24 cellular contexts compared by ENCODE assay signal in genomic region chr6:161683400-161683799, GRCh38.
"Had no signal": no experiment of that assay in that cellular context is flagged by ENCODE, and none has a peak within 500 bp of the region (broad histone marks: within the 10 kb centered on the region; RNA-seq: fewer than 3 reads in every experiment).

No MANE protein-coding gene starts in this region.

- H3K27me3 Mint-ChIP-seq: stimulated activated naive B cell treated with anti-CD40 and anti-IgM and Interleukin-4, amounts not matched to agents 10 μg/mL and 1 μg/mL and 100 μg/mL, for 72 hours; stimulated activated naive CD8-positive, alpha-beta T cell treated with anti-CD3 and anti-CD28 coated beads, Interleukin-15, amount 100 ng/mL, for 72 hours had no signal

- H3K36me3 Mint-ChIP-seq: natural killer cell treated with Interleukin-12 subunit alpha and Interleukin-12 subunit beta and Interleukin-15 and Interleukin-18, amount 100 ng/mL, for 72 hours; stimulated activated naive B cell treated with anti-CD40 and anti-IgM and Interleukin-4, amounts not matched to agents 10 μg/mL and 1 μg/mL and 100 μg/mL, for 72 hours had no signal

- H3K27ac ChIP-seq: foreskin keratinocyte, hepatocyte, right atrium auricular region, sigmoid colon, skin epidermis, testis, tibial nerve, upper lobe of right lung, vagina had no signal

- H3K4me1 Mint-ChIP-seq: stimulated activated naive B cell treated with anti-CD40 and anti-IgM and Interleukin-4, amounts not matched to agents 10 μg/mL and 1 μg/mL and 100 μg/mL, for 72 hours; stimulated activated naive CD8-positive, alpha-beta T cell treated with anti-CD3 and anti-CD28 coated beads, Interleukin-15, amount 100 ng/mL, for 72 hours had no signal

- H3K4me3 Mint-ChIP-seq: endodermal cell; natural killer cell treated with Interleukin-12 subunit alpha and Interleukin-12 subunit beta and Interleukin-15 and Interleukin-18, amount 100 ng/mL, for 72 hours; stimulated activated naive B cell treated with anti-CD40 and anti-IgM and Interleukin-4, amounts not matched to agents 10 μg/mL and 1 μg/mL and 100 μg/mL, for 72 hours; stimulated activated naive CD8-positive, alpha-beta T cell treated with anti-CD3 and anti-CD28 coated beads, Interleukin-15, amount 100 ng/mL, for 72 hours had no signal

- H3K4me3 ChIP-seq: hepatocyte, lung, right atrium auricular region, sigmoid colon, skin epidermis, testis, tibial nerve, upper lobe of right lung, vagina had no signal

- H3K36me3 ChIP-seq: right atrium auricular region, sigmoid colon, tibial nerve, upper lobe of right lung, vagina had no signal

- H3K27me3 ChIP-seq: foreskin keratinocyte, hepatocyte, right atrium auricular region, sigmoid colon, testis, tibial nerve, upper lobe of right lung, vagina had no signal

- H3K27ac Mint-ChIP-seq: endodermal cell; natural killer cell treated with Interleukin-12 subunit alpha and Interleukin-12 subunit beta and Interleukin-15 and Interleukin-18, amount 100 ng/mL, for 72 hours; stimulated activated naive B cell treated with anti-CD40 and anti-IgM and Interleukin-4, amounts not matched to agents 10 μg/mL and 1 μg/mL and 100 μg/mL, for 72 hours had no signal

- H3K9me3 ChIP-seq: right atrium auricular region, sigmoid colon, testis, tibial nerve, upper lobe of right lung, vagina had no signal

- DNase-seq: effector CD4-positive, alpha-beta T cell; endodermal cell; erythroblast; foreskin keratinocyte; head of caudate nucleus; left colon; left ventricle myocardium superior; mesenchymal stem cell; midbrain; sigmoid colon; stimulated activated CD4-positive, alpha-beta T cell treated with anti-CD3 and anti-CD28 coated beads, Interleukin-2, amount 100 ng/mL, for 24 hours; stimulated activated CD4-positive, alpha-beta T cell treated with anti-CD3 and anti-CD28 coated beads, Interleukin-4, amount 100 ng/mL, for 4 hours; stimulated activated naive B cell treated with anti-CD40 and anti-IgM and Interleukin-4, amounts not matched to agents 10 μg/mL and 1 μg/mL and 100 μg/mL, for 72 hours; stimulated activated naive CD8-positive, alpha-beta T cell treated with anti-CD3 and anti-CD28 coated beads, Interleukin-15, amount 100 ng/mL, for 72 hours; testis; upper lobe of right lung had no signal

- H3K9me3 Mint-ChIP-seq: endodermal cell; natural killer cell treated with Interleukin-12 subunit alpha and Interleukin-12 subunit beta and Interleukin-15 and Interleukin-18, amount 100 ng/mL, for 72 hours; stimulated activated naive B cell treated with anti-CD40 and anti-IgM and Interleukin-4, amounts not matched to agents 10 μg/mL and 1 μg/mL and 100 μg/mL, for 72 hours; stimulated activated naive CD8-positive, alpha-beta T cell treated with anti-CD3 and anti-CD28 coated beads, Interleukin-15, amount 100 ng/mL, for 72 hours had no signal

- ATAC-seq: foreskin keratinocyte; left colon; left ventricle myocardium superior; natural killer cell treated with Interleukin-12 subunit alpha and Interleukin-12 subunit beta and Interleukin-15 and Interleukin-18, amount 100 ng/mL, for 72 hours; stimulated activated naive B cell treated with anti-CD40 and anti-IgM and Interleukin-4, amounts not matched to agents 10 μg/mL and 1 μg/mL and 100 μg/mL, for 72 hours; stimulated activated naive CD8-positive, alpha-beta T cell treated with anti-CD3 and anti-CD28 coated beads, Interleukin-15, amount 100 ng/mL, for 72 hours; upper lobe of right lung had no signal

- FAIRE-seq: endothelial cell of umbilical vein had no signal

- H3K4me1 ChIP-seq: foreskin keratinocyte, right atrium auricular region, sigmoid colon, testis, tibial nerve, upper lobe of right lung, vagina had no signal
